In the genomic region with DNA sequence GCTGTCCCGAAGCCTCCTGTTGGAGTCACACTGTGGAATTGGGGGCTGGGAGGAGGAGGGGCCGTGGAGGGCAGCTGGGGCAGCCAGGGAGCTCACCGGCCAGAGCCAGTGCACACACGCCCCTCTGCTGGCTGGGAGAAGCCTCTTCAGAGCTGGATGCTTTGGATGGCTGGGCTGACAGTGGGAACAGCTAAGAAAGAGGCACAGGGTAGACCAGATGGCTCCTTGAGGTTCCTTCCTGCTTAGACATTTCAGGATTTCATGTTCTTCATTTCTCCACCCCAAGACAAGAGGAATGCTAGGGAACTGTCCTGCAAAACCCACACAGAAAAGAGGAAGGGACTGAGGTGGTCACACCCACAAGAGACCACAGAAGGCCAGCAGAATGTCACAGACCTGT, we compare ENCODE assay signal across 1 cellular context.
TF ChIP-seq lines count a peak whose summit lies in the region.

No MANE protein-coding gene starts in this region.

TF ChIP-seq in WTC11, 78 proteins besides CTCF, POLR2A, EP300 and RAD21 (continued from another document):
- no peak for TF ChIP-seq ZNF532 (CRISPR knock-in tag; IDR thresholded peaks at IDR 0.05; ENCODE audit: borderline replicate concordance)
- no peak for TF ChIP-seq CREM (CRISPR knock-in tag; IDR thresholded peaks at IDR 0.05)
- TF ChIP-seq FOXK1 (CRISPR knock-in tag; IDR thresholded peaks at IDR 0.05) = no peak
